26 cellular contexts compared by ENCODE assay signal in genomic region chr12:4243098-4243795, GRCh38. TPM values are rescaled to one million over a fixed set of nuclear protein-coding genes. Genes with fewer than 3 reads are reported as not detected.
DNase-seq lines count a peak whose midpoint lies in the region; ATAC-seq and TF ChIP-seq lines count a peak whose summit lies in the region.
"Had no signal": no experiment of that assay in that cellular context is flagged by ENCODE, and none has a peak within 500 bp of the region (broad histone marks: within the 10 kb centered on the region; RNA-seq: fewer than 3 reads in every experiment).

No MANE protein-coding gene starts in this region.

- no peaks in the 10 kb centered on the region for H4K20me1 ChIP-seq in BLaER1 treated with 17β-estradiol and CSF1 and Interleukin-3, amounts not matched to agents 10 nM and 100 nM
- H4K20me1 ChIP-seq in OCI-LY3 (ENCODE audit: insufficient read depth, low read length), result no peaks in the 10 kb centered on the region

- peak; percentile 98 for DNase-seq in GDM1 (lab: John Stamatoyannopoulos, UW)
- DNase-seq in islet precursor cell, result peak; percentile 29
- no peak for DNase-seq in A172 (ENCODE audit: low spot score)
- DNase-seq in type B pancreatic cell (ENCODE audit: extremely low spot score, unreplicated experiment), result no peak
- no peak for DNase-seq in heart left ventricle
- DNase-seq in germinal center (ENCODE audit: low spot score), result no peak
- DNase-seq: activated CD4-positive, alpha-beta T cell treated with anti-CD3 and anti-CD28 coated beads, Interleukin-2, amount 50 U/mL, for 4 hours; activated naive CD4-positive, alpha-beta T cell treated with anti-CD3 and anti-CD28 coated beads, Interleukin-2, amount 50 U/mL, for 16 hours; C1 segment of cervical spinal cord; DMS79; GF-D8; HFFc6; NCI-H510A treated with DMSO at 0.1 percent for 48 hours; nephron progenitor cell; pancreas; PC-3; retina had no signal

- no peak overlapping the region for H3K4me3 Mint-ChIP-seq in type B pancreatic cell
- H3K4me3 Mint-ChIP-seq: activated T-helper 17 cell treated with anti-CD3 and anti-CD28 coated beads, Interleukin-2, amount 50 U/mL, for 72 hours; HFFc6; nephron progenitor cell; stimulated activated memory B cell treated with anti-CD40 and anti-IgM and Interleukin-4, amounts not matched to agents 10 μg/mL and 1 μg/mL and 100 μg/mL, for 72 hours had no signal

- peaks cover 12% of the 10 kb centered on the region for H3K4me1 Mint-ChIP-seq in type B pancreatic cell (ENCODE audit: unreplicated experiment)
- H3K4me1 Mint-ChIP-seq: activated T-helper 17 cell treated with anti-CD3 and anti-CD28 coated beads, Interleukin-2, amount 50 U/mL, for 72 hours had no signal

- TF ChIP-seq POLR2A in heart left ventricle (IDR thresholded peaks at IDR 0.05), result no peak

- H3K36me3 ChIP-seq in BLaER1 treated with 17β-estradiol and CSF1 and Interleukin-3, amounts not matched to agents 10 nM and 100 nM, result no peaks in the 10 kb centered on the region
- H3K36me3 ChIP-seq in OCI-LY3 (replicated peaks; ENCODE audit: low read depth, low read length) (peaks cover 4% of the 10 kb centered on the region), heart left ventricle (no peaks in the 10 kb centered on the region)
- H3K36me3 ChIP-seq: pancreas, upper lobe of left lung had no signal

- no peak overlapping the region for H2AFZ ChIP-seq in OCI-LY3 (ENCODE audit: low read depth, low read length)

- no peak for ATAC-seq in heart left ventricle
- ATAC-seq: activated CD4-positive, CD25-positive, alpha-beta regulatory T cell treated with anti-CD3 and anti-CD28 coated beads, Interleukin-2, amount 50 U/mL, for 24 hours; activated T-helper 17 cell treated with anti-CD3 and anti-CD28 coated beads, Interleukin-2, amount 50 U/mL, for 72 hours; K562; left lobe of liver; pancreas; PC-3; stimulated activated memory B cell treated with anti-CD40 and anti-IgM and Interleukin-4, amounts not matched to agents 10 μg/mL and 1 μg/mL and 100 μg/mL, for 72 hours had no signal

- peak overlapping the region in 2 of 10 experiments; percentile 8 to 47; a peak in 3 of 20 replicates for H3K4me3 ChIP-seq in BLaER1 treated with 17β-estradiol and CSF1 and Interleukin-3, amounts not matched to agents 10 nM and 100 nM
- H3K4me3 ChIP-seq in OCI-LY3 (ENCODE audit: low read length), result no peak overlapping the region
- H3K4me3 ChIP-seq in heart left ventricle, result no peak overlapping the region
- H3K4me3 ChIP-seq: K562, pancreas, skin epidermis, upper lobe of left lung had no signal

- no peak overlapping the region for H3K27ac Mint-ChIP-seq in type B pancreatic cell
- H3K27ac Mint-ChIP-seq: activated T-helper 17 cell treated with anti-CD3 and anti-CD28 coated beads, Interleukin-2, amount 50 U/mL, for 72 hours; HFFc6 had no signal

- H3K36me3 Mint-ChIP-seq in type B pancreatic cell, result peaks cover 13% of the 10 kb centered on the region

- no peaks in the 10 kb centered on the region for H3K79me2 ChIP-seq in OCI-LY3 (ENCODE audit: low read length)

- intact Hi-C loops in heart left ventricle (cut with DNase I), result no loop called here

- peaks cover 7 to 26% (median 18%) of the 10 kb centered on the region in 11 experiments for H3K9me3 ChIP-seq in BLaER1 treated with 17β-estradiol and CSF1 and Interleukin-3, amounts not matched to agents 10 nM and 100 nM (replicated peaks in 1 of 11)
- H3K9me3 ChIP-seq in OCI-LY3 (ENCODE audit: insufficient read depth, low read length) (peaks cover 9% of the 10 kb centered on the region; the same call in 1 of the 2 replicates), heart left ventricle (peaks cover 0 to 13% (median 2%) of the 10 kb centered on the region in 12 donors)
- H3K9me3 ChIP-seq: pancreas had no signal

- peaks cover 4% of the 10 kb centered on the region for H3K9me3 Mint-ChIP-seq in type B pancreatic cell

- H3K27me3 ChIP-seq in BLaER1 treated with 17β-estradiol and CSF1 and Interleukin-3, amounts not matched to agents 10 nM and 100 nM, result peaks cover 0 to 24% (median 0%) of the 10 kb centered on the region in 11 experiments; a peak in 4 of 22 replicates
- no peaks in the 10 kb centered on the region for H3K27me3 ChIP-seq in OCI-LY3 (ENCODE audit: low read depth, low read length)
- H3K27me3 ChIP-seq in heart left ventricle, result peaks cover 0 to 13% (median 0%) of the 10 kb centered on the region in 9 donors
- H3K27me3 ChIP-seq: pancreas, upper lobe of left lung had no signal

- H3K27me3 Mint-ChIP-seq in type B pancreatic cell, result peaks cover 20% of the 10 kb centered on the region

- TF ChIP-seq CTCF in OCI-LY3 (IDR thresholded peaks at IDR 0.05; ENCODE audit: low read depth, low read length) (no peak), type B pancreatic cell (conservative IDR thresholded peaks at IDR 0.05) (no peak), heart left ventricle (IDR thresholded peaks at IDR 0.05) (no peak)

- H3K4me2 ChIP-seq in BLaER1 treated with 17β-estradiol and CSF1 and Interleukin-3, amounts not matched to agents 10 nM and 100 nM, result peak overlapping the region; percentile 65 to 94 (median 86)
- 0 out of 2 replicates have a peak overlapping the region, but pooled peaks have one; percentile 6 for H3K4me2 ChIP-seq in OCI-LY3 (ENCODE audit: low read length)

- H3K9ac ChIP-seq in BLaER1 treated with 17β-estradiol and CSF1 and Interleukin-3, amounts not matched to agents 10 nM and 100 nM, result peak overlapping the region in 4 of 11 experiments; percentile 26 to 63 (median 32); a peak in 9 of 22 replicates
- no peak overlapping the region for H3K9ac ChIP-seq in OCI-LY3 (ENCODE audit: low read length)

- peak overlapping the region in 5 of 11 experiments; percentile 47 to 71 (median 61); a peak in 10 of 22 replicates for H3K27ac ChIP-seq in BLaER1 treated with 17β-estradiol and CSF1 and Interleukin-3, amounts not matched to agents 10 nM and 100 nM
- no peak overlapping the region for H3K27ac ChIP-seq in OCI-LY3 (ENCODE audit: low read length)
- H3K27ac ChIP-seq in heart left ventricle, result no peak overlapping the region
- H3K27ac ChIP-seq: pancreas, skin epidermis, upper lobe of left lung had no signal

- WGBS in heart left ventricle, 4 donors, result 76 to 80% (median 79%) methylated on average over 16 to 17 of the region's 17 CpGs

- H3K4me1 ChIP-seq in BLaER1 treated with 17β-estradiol and CSF1 and Interleukin-3, amounts not matched to agents 10 nM and 100 nM, result peaks cover 39 to 66% (median 44%) of the 10 kb centered on the region in 10 experiments
- H3K4me1 ChIP-seq in OCI-LY3 (ENCODE audit: low read length), result peaks cover 69% of the 10 kb centered on the region
- H3K4me1 ChIP-seq in heart left ventricle, result no peaks in the 10 kb centered on the region
- H3K4me1 ChIP-seq: pancreas had no signal

RNA-seq across cellular contexts. Expression of gene CCND2, which starts 30.3 kb away (rescaled TPM):
- not detected in 2 replicates for total RNA-seq in A172 (2014; rRNA removed; shearing (Covaris generic))
- total RNA-seq in type B pancreatic cell (ENCODE audit: low replicate concordance) (261 and 278 TPM in 2 replicates), heart left ventricle (100 to 1,000 TPM; 157 to 620 (median 219) TPM)
- polyA plus RNA-seq in heart left ventricle, result 10 to 100 TPM; 48.0 to 49.4 TPM
- total RNA-seq: PC-3 had no signal

Comparison
In these comparisons a context has a peak if more than half of its experiments do, and no peak if none do; other contexts are left out.
1. DNase-seq: peak in GDM1 (single experiment) and islet precursor cell (single experiment); none in A172 (single experiment), type B pancreatic cell (single experiment), heart left ventricle (0 of 5) and germinal center (single experiment).
2. RNA of gene CCND2, which starts 30.3 kb away (total RNA-seq): 261 to 278 TPM in type B pancreatic cell and 157 to 620 TPM in heart left ventricle; not detected in A172; every median in the first group is over 100 times any median in the second.